22 cellular contexts compared by ENCODE assay signal in genomic region chr3:99458013-99458412, GRCh38.
DNase-seq lines count a peak whose midpoint lies in the region; ATAC-seq and TF ChIP-seq lines count a peak whose summit lies in the region.
"Had no signal": no experiment of that assay in that cellular context is flagged by ENCODE, and none has a peak within 500 bp of the region (broad histone marks: within the 10 kb centered on the region; RNA-seq: fewer than 3 reads in every experiment).

No MANE protein-coding gene starts in this region.

- H3K36me3 ChIP-seq in BLaER1 = no peaks in the 10 kb centered on the region
- H3K36me3 ChIP-seq: SJCRH30 had no signal

- no peak overlapping the region for H3K4me3 ChIP-seq in BLaER1
- H3K4me3 ChIP-seq: SJCRH30 had no signal

- no peaks in the 10 kb centered on the region for H4K20me1 ChIP-seq in BLaER1

- H3K4me3 Mint-ChIP-seq in chondrocyte (ENCODE audit: unreplicated experiment) = no peak overlapping the region
- no peak overlapping the region for H3K4me3 Mint-ChIP-seq in natural killer cell treated with Interleukin-12 subunit alpha and Interleukin-12 subunit beta and Interleukin-15 and Interleukin-18, amount 100 ng/mL, for 72 hours
- H3K4me3 Mint-ChIP-seq: HFFc6; T-helper 1 cell treated with Interleukin-12 subunit alpha and Interleukin-12 subunit beta and Interleukin-4 antibody, amounts not matched to agents 30 μg/mL and 1 μg/mL, for 36 hours had no signal

- H3K4me1 ChIP-seq in BLaER1 = peaks cover 13% of the 10 kb centered on the region
- H3K4me1 ChIP-seq: SJCRH30 had no signal

- no peaks in the 10 kb centered on the region for H3K9me3 ChIP-seq in BLaER1

- H3K27me3 ChIP-seq in BLaER1 = no peaks in the 10 kb centered on the region
- H3K27me3 ChIP-seq: SJCRH30 had no signal

- H3K9ac ChIP-seq in BLaER1 = no peak overlapping the region

- H3K27ac ChIP-seq in BLaER1 = no peak overlapping the region
- H3K27ac ChIP-seq: 22Rv1, SJCRH30 had no signal

- peak overlapping the region; percentile 15 for H3K27ac Mint-ChIP-seq in chondrocyte (ENCODE audit: unreplicated experiment)
- no peak overlapping the region for H3K27ac Mint-ChIP-seq in natural killer cell treated with Interleukin-12 subunit alpha and Interleukin-12 subunit beta and Interleukin-15 and Interleukin-18, amount 100 ng/mL, for 72 hours
- H3K27ac Mint-ChIP-seq: HFFc6; T-helper 1 cell treated with Interleukin-12 subunit alpha and Interleukin-12 subunit beta and Interleukin-4 antibody, amounts not matched to agents 30 μg/mL and 1 μg/mL, for 36 hours had no signal

- peak; percentile 41 for ATAC-seq in GM18909 (IDR thresholded peaks at IDR 0.05; ENCODE audit: poor library complexity, unreplicated experiment)
- ATAC-seq in HG02938 (IDR thresholded peaks at IDR 0.05; ENCODE audit: unreplicated experiment) = peak; percentile 80
- ATAC-seq in GM21360 (IDR thresholded peaks at IDR 0.05; ENCODE audit: unreplicated experiment) = no peak
- ATAC-seq in GM21717 (IDR thresholded peaks at IDR 0.05; ENCODE audit: unreplicated experiment) = no peak
- ATAC-seq in natural killer cell treated with Interleukin-12 subunit alpha and Interleukin-12 subunit beta and Interleukin-15 and Interleukin-18, amount 100 ng/mL, for 72 hours = no peak
- ATAC-seq: HepG2, Panc1 had no signal

- H3K9me3 Mint-ChIP-seq in chondrocyte (ENCODE audit: low read depth) = peaks cover 13% of the 10 kb centered on the region
- H3K9me3 Mint-ChIP-seq in natural killer cell treated with Interleukin-12 subunit alpha and Interleukin-12 subunit beta and Interleukin-15 and Interleukin-18, amount 100 ng/mL, for 72 hours = peaks cover 14% of the 10 kb centered on the region

- TF ChIP-seq CTCF in chondrocyte (IDR thresholded peaks at IDR 0.05) = no peak

- peaks cover 19% of the 10 kb centered on the region for H3K4me1 Mint-ChIP-seq in chondrocyte (ENCODE audit: low read depth)
- no peaks in the 10 kb centered on the region for H3K4me1 Mint-ChIP-seq in natural killer cell treated with Interleukin-12 subunit alpha and Interleukin-12 subunit beta and Interleukin-15 and Interleukin-18, amount 100 ng/mL, for 72 hours (ENCODE audit: low read depth in 2 of 2)

- H3K4me2 ChIP-seq in BLaER1 = 0 out of 2 replicates have a peak overlapping the region, but pooled peaks have one; percentile 5

- DNase-seq in chondrocyte (ENCODE audit: low spot score) = no peak
- DNase-seq in natural killer cell treated with Interleukin-12 subunit alpha and Interleukin-12 subunit beta and Interleukin-15 and Interleukin-18, amount 100 ng/mL, for 72 hours (ENCODE audit: low spot score) = no peak
- DNase-seq in NCI-H1092 (lab: John Stamatoyannopoulos, UW) = no peak
- DNase-seq: AML-193, DMS 273 treated with DMSO at 0.1 percent for 48 hours, DND-41, HFFc6, KBM-7, NCI-H1417, NCI-H187 treated with DMSO at 0.1 percent for 48 hours, NCI-H2171, NCI-H526, SJCRH30 had no signal

- H3K36me3 Mint-ChIP-seq in chondrocyte (ENCODE audit: low read depth) = peaks cover 23% of the 10 kb centered on the region
- H3K36me3 Mint-ChIP-seq in natural killer cell treated with Interleukin-12 subunit alpha and Interleukin-12 subunit beta and Interleukin-15 and Interleukin-18, amount 100 ng/mL, for 72 hours = no peaks in the 10 kb centered on the region

- no peaks in the 10 kb centered on the region for H3K27me3 Mint-ChIP-seq in chondrocyte (ENCODE audit: low read depth)
- no peaks in the 10 kb centered on the region for H3K27me3 Mint-ChIP-seq in natural killer cell treated with Interleukin-12 subunit alpha and Interleukin-12 subunit beta and Interleukin-15 and Interleukin-18, amount 100 ng/mL, for 72 hours

Comparison
In these comparisons a context has a peak if more than half of its experiments do, and no peak if none do; other contexts are left out.
1. ATAC-seq: peak in GM18909 (single experiment) and HG02938 (single experiment); none in GM21360 (single experiment), GM21717 (single experiment) and natural killer cell treated with Interleukin-12 subunit alpha and Interleukin-12 subunit beta and Interleukin-15 and Interleukin-18, amount 100 ng/mL, for 72 hours (0 of 2).